1 cellular context compared by ENCODE assay signal in the genomic region with DNA sequence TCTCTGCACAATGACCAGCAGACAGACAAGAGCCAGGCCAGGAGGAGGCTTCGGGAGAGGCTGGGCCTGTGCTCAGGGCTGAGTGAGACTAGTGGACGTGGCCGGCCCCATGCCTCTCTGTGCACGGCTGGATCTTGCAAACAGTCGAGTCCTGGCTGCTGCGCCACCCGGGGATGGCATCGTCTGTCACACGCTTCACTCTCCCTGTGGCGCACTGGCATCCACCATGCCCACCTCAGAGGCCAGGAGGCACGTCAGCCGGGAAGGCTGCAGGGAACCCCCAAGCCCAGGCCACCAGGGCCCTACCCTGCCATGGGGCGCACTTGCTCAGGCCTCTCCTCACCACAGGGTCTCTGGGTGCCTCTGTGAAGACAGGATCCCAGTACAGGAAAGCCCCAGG.
TF ChIP-seq lines count a peak whose summit lies in the region.

No MANE protein-coding gene starts in this region.

TF ChIP-seq in WTC11, 78 proteins besides CTCF, POLR2A, EP300 and RAD21 (continued from another document):
- TF ChIP-seq, protein P1, sequence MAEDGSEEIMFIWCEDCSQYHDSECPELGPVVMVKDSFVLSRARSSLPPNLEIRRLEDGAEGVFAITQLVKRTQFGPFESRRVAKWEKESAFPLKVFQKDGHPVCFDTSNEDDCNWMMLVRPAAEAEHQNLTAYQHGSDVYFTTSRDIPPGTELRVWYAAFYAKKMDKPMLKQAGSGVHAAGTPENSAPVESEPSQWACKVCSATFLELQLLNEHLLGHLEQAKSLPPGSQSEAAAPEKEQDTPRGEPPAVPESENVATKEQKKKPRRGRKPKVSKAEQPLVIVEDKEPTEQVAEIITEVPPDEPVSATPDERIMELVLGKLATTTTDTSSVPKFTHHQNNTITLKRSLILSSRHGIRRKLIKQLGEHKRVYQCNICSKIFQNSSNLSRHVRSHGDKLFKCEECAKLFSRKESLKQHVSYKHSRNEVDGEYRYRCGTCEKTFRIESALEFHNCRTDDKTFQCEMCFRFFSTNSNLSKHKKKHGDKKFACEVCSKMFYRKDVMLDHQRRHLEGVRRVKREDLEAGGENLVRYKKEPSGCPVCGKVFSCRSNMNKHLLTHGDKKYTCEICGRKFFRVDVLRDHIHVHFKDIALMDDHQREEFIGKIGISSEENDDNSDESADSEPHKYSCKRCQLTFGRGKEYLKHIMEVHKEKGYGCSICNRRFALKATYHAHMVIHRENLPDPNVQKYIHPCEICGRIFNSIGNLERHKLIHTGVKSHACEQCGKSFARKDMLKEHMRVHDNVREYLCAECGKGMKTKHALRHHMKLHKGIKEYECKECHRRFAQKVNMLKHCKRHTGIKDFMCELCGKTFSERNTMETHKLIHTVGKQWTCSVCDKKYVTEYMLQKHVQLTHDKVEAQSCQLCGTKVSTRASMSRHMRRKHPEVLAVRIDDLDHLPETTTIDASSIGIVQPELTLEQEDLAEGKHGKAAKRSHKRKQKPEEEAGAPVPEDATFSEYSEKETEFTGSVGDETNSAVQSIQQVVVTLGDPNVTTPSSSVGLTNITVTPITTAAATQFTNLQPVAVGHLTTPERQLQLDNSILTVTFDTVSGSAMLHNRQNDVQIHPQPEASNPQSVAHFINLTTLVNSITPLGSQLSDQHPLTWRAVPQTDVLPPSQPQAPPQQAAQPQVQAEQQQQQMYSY (CRISPR knock-in tag; IDR thresholded peaks at IDR 0.05), result no peak
- TF ChIP-seq SOX15 (CRISPR knock-in tag; IDR thresholded peaks at IDR 0.05) (no peak), ZNF121 (CRISPR knock-in tag; IDR thresholded peaks at IDR 0.05) (no peak), ETV6 (CRISPR knock-in tag; IDR thresholded peaks at IDR 0.05) (no peak), FOXP4 (CRISPR knock-in tag; IDR thresholded peaks at IDR 0.05) (no peak), ZMAT4 (CRISPR knock-in tag; IDR thresholded peaks at IDR 0.05) (no peak), ZNF219 (CRISPR knock-in tag; IDR thresholded peaks at IDR 0.05; ENCODE audit: borderline replicate concordance) (no peak), NR2C2 (CRISPR knock-in tag; IDR thresholded peaks at IDR 0.05) (no peak), RELA (CRISPR knock-in tag; IDR thresholded peaks at IDR 0.05; ENCODE audit: borderline replicate concordance) (no peak), ZNF532 (CRISPR knock-in tag; IDR thresholded peaks at IDR 0.05; ENCODE audit: borderline replicate concordance) (no peak), TEAD1 (CRISPR knock-in tag; IDR thresholded peaks at IDR 0.05) (no peak), JAZF1 (CRISPR knock-in tag; IDR thresholded peaks at IDR 0.05) (no peak), OVOL2 (CRISPR knock-in tag; IDR thresholded peaks at IDR 0.05; ENCODE audit: borderline replicate concordance) (no peak)
- TF ChIP-seq, protein P2, sequence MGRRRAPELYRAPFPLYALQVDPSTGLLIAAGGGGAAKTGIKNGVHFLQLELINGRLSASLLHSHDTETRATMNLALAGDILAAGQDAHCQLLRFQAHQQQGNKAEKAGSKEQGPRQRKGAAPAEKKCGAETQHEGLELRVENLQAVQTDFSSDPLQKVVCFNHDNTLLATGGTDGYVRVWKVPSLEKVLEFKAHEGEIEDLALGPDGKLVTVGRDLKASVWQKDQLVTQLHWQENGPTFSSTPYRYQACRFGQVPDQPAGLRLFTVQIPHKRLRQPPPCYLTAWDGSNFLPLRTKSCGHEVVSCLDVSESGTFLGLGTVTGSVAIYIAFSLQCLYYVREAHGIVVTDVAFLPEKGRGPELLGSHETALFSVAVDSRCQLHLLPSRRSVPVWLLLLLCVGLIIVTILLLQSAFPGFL (CRISPR knock-in tag; IDR thresholded peaks at IDR 0.05; ENCODE audit: borderline replicate concordance), result no peak
- TF ChIP-seq, protein P3, sequence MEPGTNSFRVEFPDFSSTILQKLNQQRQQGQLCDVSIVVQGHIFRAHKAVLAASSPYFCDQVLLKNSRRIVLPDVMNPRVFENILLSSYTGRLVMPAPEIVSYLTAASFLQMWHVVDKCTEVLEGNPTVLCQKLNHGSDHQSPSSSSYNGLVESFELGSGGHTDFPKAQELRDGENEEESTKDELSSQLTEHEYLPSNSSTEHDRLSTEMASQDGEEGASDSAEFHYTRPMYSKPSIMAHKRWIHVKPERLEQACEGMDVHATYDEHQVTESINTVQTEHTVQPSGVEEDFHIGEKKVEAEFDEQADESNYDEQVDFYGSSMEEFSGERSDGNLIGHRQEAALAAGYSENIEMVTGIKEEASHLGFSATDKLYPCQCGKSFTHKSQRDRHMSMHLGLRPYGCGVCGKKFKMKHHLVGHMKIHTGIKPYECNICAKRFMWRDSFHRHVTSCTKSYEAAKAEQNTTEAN (CRISPR knock-in tag; IDR thresholded peaks at IDR 0.05), result no peak
- TF ChIP-seq, protein P4, sequence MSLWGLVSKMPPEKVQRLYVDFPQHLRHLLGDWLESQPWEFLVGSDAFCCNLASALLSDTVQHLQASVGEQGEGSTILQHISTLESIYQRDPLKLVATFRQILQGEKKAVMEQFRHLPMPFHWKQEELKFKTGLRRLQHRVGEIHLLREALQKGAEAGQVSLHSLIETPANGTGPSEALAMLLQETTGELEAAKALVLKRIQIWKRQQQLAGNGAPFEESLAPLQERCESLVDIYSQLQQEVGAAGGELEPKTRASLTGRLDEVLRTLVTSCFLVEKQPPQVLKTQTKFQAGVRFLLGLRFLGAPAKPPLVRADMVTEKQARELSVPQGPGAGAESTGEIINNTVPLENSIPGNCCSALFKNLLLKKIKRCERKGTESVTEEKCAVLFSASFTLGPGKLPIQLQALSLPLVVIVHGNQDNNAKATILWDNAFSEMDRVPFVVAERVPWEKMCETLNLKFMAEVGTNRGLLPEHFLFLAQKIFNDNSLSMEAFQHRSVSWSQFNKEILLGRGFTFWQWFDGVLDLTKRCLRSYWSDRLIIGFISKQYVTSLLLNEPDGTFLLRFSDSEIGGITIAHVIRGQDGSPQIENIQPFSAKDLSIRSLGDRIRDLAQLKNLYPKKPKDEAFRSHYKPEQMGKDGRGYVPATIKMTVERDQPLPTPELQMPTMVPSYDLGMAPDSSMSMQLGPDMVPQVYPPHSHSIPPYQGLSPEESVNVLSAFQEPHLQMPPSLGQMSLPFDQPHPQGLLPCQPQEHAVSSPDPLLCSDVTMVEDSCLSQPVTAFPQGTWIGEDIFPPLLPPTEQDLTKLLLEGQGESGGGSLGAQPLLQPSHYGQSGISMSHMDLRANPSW (CRISPR knock-in tag; conservative IDR thresholded peaks at IDR 0.05; ENCODE audit: low read depth), result no peak
